Comparison of ENCODE assay signal across 1 cellular context in the genomic region with DNA sequence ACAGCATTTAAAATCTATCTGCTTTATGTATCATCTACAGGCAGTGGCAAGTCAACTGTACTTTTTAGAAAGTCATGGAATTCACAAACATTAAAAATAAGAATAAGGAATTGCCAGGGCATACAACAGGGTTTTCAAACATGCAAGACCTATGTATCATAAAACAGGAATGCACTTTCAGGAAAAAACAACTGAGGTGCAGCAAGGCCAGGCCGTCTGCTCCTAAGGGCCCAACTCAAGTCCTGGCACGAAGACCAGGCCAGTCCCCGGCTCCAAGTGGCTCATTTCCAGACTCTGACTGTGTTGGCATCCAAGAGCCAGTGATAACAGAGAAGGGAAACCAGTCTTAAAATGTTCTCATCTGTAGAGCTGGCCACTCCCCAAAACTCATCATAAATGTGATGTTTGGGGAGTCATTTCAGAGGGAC.
TF ChIP-seq lines count a peak whose summit lies in the region.

No MANE protein-coding gene starts in this region.

TF ChIP-seq in HepG2, 621 proteins besides CTCF, POLR2A, EP300 and RAD21:
- TF ChIP-seq, protein P1, sequence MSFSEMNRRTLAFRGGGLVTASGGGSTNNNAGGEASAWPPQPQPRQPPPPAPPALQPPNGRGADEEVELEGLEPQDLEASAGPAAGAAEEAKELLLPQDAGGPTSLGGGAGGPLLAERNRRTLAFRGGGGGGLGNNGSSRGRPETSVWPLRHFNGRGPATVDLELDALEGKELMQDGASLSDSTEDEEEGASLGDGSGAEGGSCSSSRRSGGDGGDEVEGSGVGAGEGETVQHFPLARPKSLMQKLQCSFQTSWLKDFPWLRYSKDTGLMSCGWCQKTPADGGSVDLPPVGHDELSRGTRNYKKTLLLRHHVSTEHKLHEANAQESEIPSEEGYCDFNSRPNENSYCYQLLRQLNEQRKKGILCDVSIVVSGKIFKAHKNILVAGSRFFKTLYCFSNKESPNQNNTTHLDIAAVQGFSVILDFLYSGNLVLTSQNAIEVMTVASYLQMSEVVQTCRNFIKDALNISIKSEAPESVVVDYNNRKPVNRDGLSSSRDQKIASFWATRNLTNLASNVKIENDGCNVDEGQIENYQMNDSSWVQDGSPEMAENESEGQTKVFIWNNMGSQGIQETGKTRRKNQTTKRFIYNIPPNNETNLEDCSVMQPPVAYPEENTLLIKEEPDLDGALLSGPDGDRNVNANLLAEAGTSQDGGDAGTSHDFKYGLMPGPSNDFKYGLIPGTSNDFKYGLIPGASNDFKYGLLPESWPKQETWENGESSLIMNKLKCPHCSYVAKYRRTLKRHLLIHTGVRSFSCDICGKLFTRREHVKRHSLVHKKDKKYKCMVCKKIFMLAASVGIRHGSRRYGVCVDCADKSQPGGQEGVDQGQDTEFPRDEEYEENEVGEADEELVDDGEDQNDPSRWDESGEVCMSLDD (CRISPR knock-in tag; IDR thresholded peaks at IDR 0.05; ENCODE audit: borderline replicate concordance) = no peak
- TF ChIP-seq RARG (CRISPR knock-in tag; IDR thresholded peaks at IDR 0.05; ENCODE audit: low read depth) (no peak), ZNF816 (CRISPR knock-in tag; IDR thresholded peaks at IDR 0.05; ENCODE audit: borderline replicate concordance) (no peak), ZFAT (CRISPR knock-in tag; conservative IDR thresholded peaks at IDR 0.05) (no peak), NKX3-1 (CRISPR knock-in tag; IDR thresholded peaks at IDR 0.05) (no peak), EHMT2 (IDR thresholded peaks at IDR 0.05; ENCODE audit: borderline replicate concordance, low read depth, low read length) (no peak), ZNF326 (CRISPR knock-in tag; IDR thresholded peaks at IDR 0.05; ENCODE audit: borderline replicate concordance) (no peak), TGIF2 (CRISPR knock-in tag; IDR thresholded peaks at IDR 0.05) (no peak), TIGD3 (CRISPR knock-in tag; IDR thresholded peaks at IDR 0.05; ENCODE audit: borderline replicate concordance) (no peak), JDP2 (CRISPR knock-in tag; IDR thresholded peaks at IDR 0.05; ENCODE audit: borderline replicate concordance) (no peak), ATF7 (IDR thresholded peaks at IDR 0.05) (no peak), ATF7 (CRISPR knock-in tag; IDR thresholded peaks at IDR 0.05) (no peak), ZNF7 (CRISPR knock-in tag; IDR thresholded peaks at IDR 0.05) (no peak), NFRKB (IDR thresholded peaks at IDR 0.05) (no peak), FOXO1 (CRISPR knock-in tag; IDR thresholded peaks at IDR 0.05) (no peak), ATF6 (CRISPR knock-in tag; conservative IDR thresholded peaks at IDR 0.05) (no peak), KLF13 (CRISPR knock-in tag; IDR thresholded peaks at IDR 0.05) (no peak), TEAD2 (CRISPR knock-in tag; IDR thresholded peaks at IDR 0.05) (no peak), KLF11 (CRISPR knock-in tag; IDR thresholded peaks at IDR 0.05) (no peak)
- TF ChIP-seq, protein P2, sequence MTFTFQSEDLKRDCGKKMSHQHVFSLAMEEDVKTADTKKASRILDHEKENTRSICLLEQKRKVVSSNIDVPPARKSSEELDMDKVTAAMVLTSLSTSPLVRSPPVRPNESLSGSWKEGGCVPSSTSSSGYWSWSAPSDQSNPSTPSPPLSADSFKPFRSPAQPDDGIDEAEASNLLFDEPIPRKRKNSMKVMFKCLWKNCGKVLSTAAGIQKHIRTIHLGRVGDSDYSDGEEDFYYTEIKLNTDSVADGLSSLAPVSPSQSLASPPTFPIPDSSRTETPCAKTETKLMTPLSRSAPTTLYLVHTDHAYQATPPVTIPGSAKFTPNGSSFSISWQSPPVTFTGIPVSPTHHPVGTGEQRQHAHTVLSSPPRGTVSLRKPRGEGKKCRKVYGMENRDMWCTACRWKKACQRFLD (CRISPR knock-in tag; IDR thresholded peaks at IDR 0.05; ENCODE audit: borderline replicate concordance) = no peak
- TF ChIP-seq, protein P3, sequence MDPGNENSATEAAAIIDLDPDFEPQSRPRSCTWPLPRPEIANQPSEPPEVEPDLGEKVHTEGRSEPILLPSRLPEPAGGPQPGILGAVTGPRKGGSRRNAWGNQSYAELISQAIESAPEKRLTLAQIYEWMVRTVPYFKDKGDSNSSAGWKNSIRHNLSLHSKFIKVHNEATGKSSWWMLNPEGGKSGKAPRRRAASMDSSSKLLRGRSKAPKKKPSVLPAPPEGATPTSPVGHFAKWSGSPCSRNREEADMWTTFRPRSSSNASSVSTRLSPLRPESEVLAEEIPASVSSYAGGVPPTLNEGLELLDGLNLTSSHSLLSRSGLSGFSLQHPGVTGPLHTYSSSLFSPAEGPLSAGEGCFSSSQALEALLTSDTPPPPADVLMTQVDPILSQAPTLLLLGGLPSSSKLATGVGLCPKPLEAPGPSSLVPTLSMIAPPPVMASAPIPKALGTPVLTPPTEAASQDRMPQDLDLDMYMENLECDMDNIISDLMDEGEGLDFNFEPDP (CRISPR knock-in tag; conservative IDR thresholded peaks at IDR 0.05) = no peak
